27 cellular contexts compared by ENCODE assay signal in genomic region chr1:29399465-29399864, GRCh38.
"Had no signal": no experiment of that assay in that cellular context is flagged by ENCODE, and none has a peak within 500 bp of the region (broad histone marks: within the 10 kb centered on the region; RNA-seq: fewer than 3 reads in every experiment).

No MANE protein-coding gene starts in this region.

- H3K4me3 ChIP-seq: colonic mucosa, coronary artery, dorsolateral prefrontal cortex, esophagus muscularis mucosa, esophagus squamous epithelium, gastrocnemius medialis, gastroesophageal sphincter, heart left ventricle, heart right ventricle had no signal

- H3K27me3 ChIP-seq: colonic mucosa, foreskin keratinocyte had no signal

- ATAC-seq: effector memory CD8-positive, alpha-beta T cell; esophagus mucosa; foreskin keratinocyte; gastrocnemius medialis; gastroesophageal sphincter; heart left ventricle; heart right ventricle had no signal

- H3K27ac ChIP-seq: colonic mucosa, coronary artery, dorsolateral prefrontal cortex, epithelial cell of prostate, esophagus muscularis mucosa, esophagus squamous epithelium, foreskin keratinocyte, gastrocnemius medialis, gastroesophageal sphincter, heart left ventricle, heart right ventricle had no signal

- H3K4me1 ChIP-seq: colonic mucosa, esophagus muscularis mucosa, foreskin keratinocyte, gastrocnemius medialis, gastroesophageal sphincter had no signal

- DNase-seq: colonic mucosa; cortex of kidney; dermis blood vessel endothelial cell; dorsolateral prefrontal cortex; effector CD4-positive, alpha-beta T cell; effector CD8-positive, alpha-beta T cell; effector memory CD4-positive, alpha-beta T cell; effector memory CD8-positive, alpha-beta T cell; endodermal cell; erythroblast; esophagus squamous epithelium; foreskin fibroblast; foreskin keratinocyte; foreskin melanocyte; gastrocnemius medialis; glutamatergic neuron; heart left ventricle; heart right ventricle had no signal

- FAIRE-seq: colon, endometrium, endothelial cell of umbilical vein, frontal cortex had no signal

- H3K9me3 ChIP-seq: colonic mucosa, gastrocnemius medialis had no signal

- H3K36me3 ChIP-seq: colonic mucosa, esophagus muscularis mucosa, esophagus squamous epithelium, gastrocnemius medialis, gastroesophageal sphincter, heart left ventricle, heart right ventricle had no signal
